ENCODE assay signal across 22 cellular contexts in genomic region chr7:79436378-79436777, GRCh38.
"Had no signal": no experiment of that assay in that cellular context is flagged by ENCODE, and none has a peak within 500 bp of the region (broad histone marks: within the 10 kb centered on the region; RNA-seq: fewer than 3 reads in every experiment).

No MANE protein-coding gene starts in this region.

- H3K4me1 Mint-ChIP-seq: activated B cell treated with CpG ODN at 0.5 μM for 24 hours; activated CD4-positive, alpha-beta memory T cell treated with anti-CD3 and anti-CD28 coated beads, Interleukin-2, amount 10 ng/mL, durations not matched to agents 7 days and 5 days; activated CD8-positive, alpha-beta memory T cell treated with anti-CD3 and anti-CD28 coated beads, Interleukin-2, amount 10 ng/mL, durations not matched to agents 7 days and 5 days; nephron progenitor cell; stimulated activated naive B cell treated with anti-CD40 and anti-IgM and Interleukin-4, amounts not matched to agents 10 μg/mL and 1 μg/mL and 100 μg/mL, for 72 hours had no signal

- H3K36me3 ChIP-seq: cardiac muscle cell, thoracic aorta, upper lobe of left lung had no signal

- H3K4me3 Mint-ChIP-seq: activated B cell treated with CpG ODN at 0.5 μM for 24 hours; activated CD4-positive, alpha-beta memory T cell treated with anti-CD3 and anti-CD28 coated beads, Interleukin-2, amount 10 ng/mL, durations not matched to agents 7 days and 5 days; activated CD8-positive, alpha-beta memory T cell treated with anti-CD3 and anti-CD28 coated beads, Interleukin-2, amount 10 ng/mL, durations not matched to agents 7 days and 5 days; activated naive CD8-positive, alpha-beta T cell; dendritic cell treated with granulocyte-macrophage colony-stimulating factor and Interleukin-4, amounts not matched to agents 40 ng/mL and 50 ng/mL, for 4 days; effector memory CD8-positive, alpha-beta T cell; nephron progenitor cell; stimulated activated naive B cell treated with anti-CD40 and anti-IgM and Interleukin-4, amounts not matched to agents 10 μg/mL and 1 μg/mL and 100 μg/mL, for 72 hours had no signal

- ATAC-seq: activated CD8-positive, alpha-beta memory T cell treated with anti-CD3 and anti-CD28 coated beads, Interleukin-2, amount 10 ng/mL, durations not matched to agents 7 days and 5 days; effector memory CD8-positive, alpha-beta T cell; stimulated activated naive B cell treated with anti-CD40 and anti-IgM and Interleukin-4, amounts not matched to agents 10 μg/mL and 1 μg/mL and 100 μg/mL, for 72 hours had no signal

- H3K4me3 ChIP-seq: cardiac muscle cell, hepatocyte, lung, thoracic aorta, upper lobe of left lung had no signal

- H3K27me3 ChIP-seq: cardiac muscle cell, hepatocyte, upper lobe of left lung had no signal

- H3K9me3 Mint-ChIP-seq: activated B cell treated with CpG ODN at 0.5 μM for 24 hours, nephron progenitor cell had no signal

- H3K27ac ChIP-seq: cardiac muscle cell, epithelial cell of prostate, hepatocyte, thoracic aorta, upper lobe of left lung had no signal

- H3K9me3 ChIP-seq: thoracic aorta, upper lobe of left lung had no signal

- H3K27me3 Mint-ChIP-seq: activated B cell treated with CpG ODN at 0.5 μM for 24 hours; activated CD4-positive, alpha-beta memory T cell treated with anti-CD3 and anti-CD28 coated beads, Interleukin-2, amount 10 ng/mL, durations not matched to agents 7 days and 5 days; activated CD8-positive, alpha-beta memory T cell treated with anti-CD3 and anti-CD28 coated beads, Interleukin-2, amount 10 ng/mL, durations not matched to agents 7 days and 5 days; activated naive CD8-positive, alpha-beta T cell; dendritic cell treated with granulocyte-macrophage colony-stimulating factor and Interleukin-4, amounts not matched to agents 40 ng/mL and 50 ng/mL, for 4 days; effector memory CD8-positive, alpha-beta T cell; stimulated activated naive B cell treated with anti-CD40 and anti-IgM and Interleukin-4, amounts not matched to agents 10 μg/mL and 1 μg/mL and 100 μg/mL, for 72 hours had no signal

- H3K36me3 Mint-ChIP-seq: activated CD8-positive, alpha-beta memory T cell treated with anti-CD3 and anti-CD28 coated beads, Interleukin-2, amount 10 ng/mL, durations not matched to agents 7 days and 5 days; stimulated activated naive B cell treated with anti-CD40 and anti-IgM and Interleukin-4, amounts not matched to agents 10 μg/mL and 1 μg/mL and 100 μg/mL, for 72 hours had no signal

- DNase-seq: activated B cell treated with CpG ODN at 0.5 μM for 24 hours; activated CD4-positive, alpha-beta memory T cell treated with anti-CD3 and anti-CD28 coated beads, Interleukin-2, amount 10 ng/mL, durations not matched to agents 7 days and 5 days; activated CD4-positive, alpha-beta T cell treated with anti-CD3 and anti-CD28 coated beads for 48 hours; activated CD8-positive, alpha-beta memory T cell treated with anti-CD3 and anti-CD28 coated beads, Interleukin-2, amount 10 ng/mL, durations not matched to agents 7 days and 5 days; amniotic stem cell; effector memory CD8-positive, alpha-beta T cell; islet precursor cell; midbrain; nephron progenitor cell; nucleus accumbens; posterior cingulate gyrus; stimulated activated naive B cell treated with anti-CD40 and anti-IgM and Interleukin-4, amounts not matched to agents 10 μg/mL and 1 μg/mL and 100 μg/mL, for 72 hours; T-helper 1 cell; T-helper 9 cell; upper lobe of left lung had no signal

- H3K4me1 ChIP-seq: upper lobe of left lung had no signal

- H3K27ac Mint-ChIP-seq: activated B cell treated with CpG ODN at 0.5 μM for 24 hours; activated CD4-positive, alpha-beta memory T cell treated with anti-CD3 and anti-CD28 coated beads, Interleukin-2, amount 10 ng/mL, durations not matched to agents 7 days and 5 days; activated CD8-positive, alpha-beta memory T cell treated with anti-CD3 and anti-CD28 coated beads, Interleukin-2, amount 10 ng/mL, durations not matched to agents 7 days and 5 days; activated naive CD8-positive, alpha-beta T cell; dendritic cell treated with granulocyte-macrophage colony-stimulating factor and Interleukin-4, amounts not matched to agents 40 ng/mL and 50 ng/mL, for 4 days; effector memory CD8-positive, alpha-beta T cell; nephron progenitor cell; stimulated activated naive B cell treated with anti-CD40 and anti-IgM and Interleukin-4, amounts not matched to agents 10 μg/mL and 1 μg/mL and 100 μg/mL, for 72 hours had no signal
